16 cellular contexts compared by ENCODE assay signal in the genomic region with DNA sequence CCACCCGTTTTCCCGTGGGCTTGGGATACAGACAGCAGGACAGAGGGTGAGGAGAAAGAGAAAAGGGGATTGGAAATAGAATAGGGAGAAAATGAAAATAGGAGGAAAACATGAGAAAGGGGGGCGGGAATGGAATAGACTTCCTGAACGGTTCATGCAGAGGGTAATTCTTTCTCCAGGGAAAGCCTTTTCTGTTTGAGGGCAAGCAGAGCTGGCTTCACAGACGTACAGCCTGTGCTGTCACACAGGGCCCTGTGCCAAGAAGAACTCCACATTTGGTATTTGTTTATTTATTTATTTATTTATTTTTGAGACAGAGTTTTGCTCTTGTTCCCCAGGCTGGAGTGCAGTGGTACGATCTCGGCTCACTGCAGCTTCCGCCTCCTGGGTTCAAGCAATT. TPM values are rescaled to one million over a fixed set of nuclear protein-coding genes. Genes with fewer than 3 reads are reported as not detected.
"Had no signal": no experiment of that assay in that cellular context is flagged by ENCODE, and none has a peak within 500 bp of the region (broad histone marks: within the 10 kb centered on the region; RNA-seq: fewer than 3 reads in every experiment).

No MANE protein-coding gene starts in this region.

- H3K9me3 ChIP-seq: stomach had no signal

- H3K36me3 ChIP-seq: cardiac muscle cell, stomach had no signal

- H3K27me3 ChIP-seq: cardiac muscle cell, stomach had no signal

- ATAC-seq: activated CD8-positive, alpha-beta T cell treated with anti-CD3 and anti-CD28 coated beads for 36 hours; activated T-cell treated with anti-CD3 and anti-CD28 coated beads, Interleukin-2, amount 50 U/mL, for 72 hours; esophagus mucosa; left colon; SK-N-SH treated with all-trans-retinoic acid at 6 μM for 48 hours had no signal

- DNase-seq: activated CD4-positive, alpha-beta T cell treated with anti-CD3 and anti-CD28 coated beads for 4 hours; activated CD8-positive, alpha-beta memory T cell treated with anti-CD3 and anti-CD28 coated beads, Interleukin-2, amount 50 U/mL, for 4 hours; activated CD8-positive, alpha-beta T cell treated with anti-CD3 and anti-CD28 coated beads for 36 hours; activated gamma-delta T cell treated with Interleukin-2 at 50 U/mL for 16 hours; activated naive CD8-positive, alpha-beta T cell treated with anti-CD3 and anti-CD28 coated beads for 36 hours; activated T-cell treated with anti-CD3 and anti-CD28 coated beads, Interleukin-2, amount 50 U/mL, for 72 hours; aorta; endodermal cell; foreskin melanocyte; left colon; small intestine; stomach had no signal

- H3K4me3 ChIP-seq: cardiac muscle cell, stomach had no signal

- FAIRE-seq: small intestine had no signal

- H3K27ac ChIP-seq: cardiac muscle cell, stomach had no signal

RNA-seq across cellular contexts. Expression of gene MILR1, which starts 12.0 kb away (rescaled TPM):
- total RNA-seq: cardiac muscle cell, osteocyte had no signal
- polyA plus RNA-seq: cardiac muscle cell had no signal
